In genomic region chr17:79834575-79835469, GRCh38 we compare ENCODE assay signal across 8 cellular contexts. TPM values are rescaled to one million over a fixed set of nuclear protein-coding genes. Genes with fewer than 3 reads are reported as not detected.
DNase-seq lines count a peak whose midpoint lies in the region; ATAC-seq and TF ChIP-seq lines count a peak whose summit lies in the region.

No MANE protein-coding gene starts in this region.

- H3K36me3 Mint-ChIP-seq in HFFc6 (ENCODE audit: low read depth): peaks cover 9% of the 10 kb centered on the region
- H3K36me3 Mint-ChIP-seq in activated naive CD8-positive, alpha-beta T cell treated with anti-CD3 and anti-CD28 coated beads, Interleukin-2, amount 50 U/mL, for 24 hours (ENCODE audit: low read depth): peaks cover 6% of the 10 kb centered on the region

- H3K27me3 ChIP-seq in BLaER1: peaks cover 3% of the 10 kb centered on the region
- H3K27me3 ChIP-seq in lower lobe of right lung (ENCODE audit: low read depth): peaks cover 3% of the 10 kb centered on the region

- H3K4me3 Mint-ChIP-seq in HFFc6: no peak overlapping the region
- no peak overlapping the region for H3K4me3 Mint-ChIP-seq in activated naive CD8-positive, alpha-beta T cell treated with anti-CD3 and anti-CD28 coated beads, Interleukin-2, amount 50 U/mL, for 24 hours

- H3K4me1 ChIP-seq in BLaER1 (peaks cover 70% of the 10 kb centered on the region), lower lobe of right lung (peaks cover 65% of the 10 kb centered on the region)

- ATAC-seq in activated naive CD8-positive, alpha-beta T cell treated with anti-CD3 and anti-CD28 coated beads, Interleukin-2, amount 50 U/mL, for 24 hours: no peak
- ATAC-seq in lower lobe of right lung (no peak), GM21515 (IDR thresholded peaks at IDR 0.05; ENCODE audit: unreplicated experiment) (no peak), HG03442 (IDR thresholded peaks at IDR 0.05; ENCODE audit: unreplicated experiment) (no peak), esophagus mucosa (no peak)

- H3K9me3 ChIP-seq in BLaER1: no peaks in the 10 kb centered on the region
- H3K9me3 ChIP-seq in lower lobe of right lung: no peaks in the 10 kb centered on the region

- H3K9me3 Mint-ChIP-seq in HFFc6: no peaks in the 10 kb centered on the region
- no peaks in the 10 kb centered on the region for H3K9me3 Mint-ChIP-seq in activated naive CD8-positive, alpha-beta T cell treated with anti-CD3 and anti-CD28 coated beads, Interleukin-2, amount 50 U/mL, for 24 hours

- peaks cover 27% of the 10 kb centered on the region for H3K36me3 ChIP-seq in BLaER1
- H3K36me3 ChIP-seq in lower lobe of right lung: peaks cover 22% of the 10 kb centered on the region

- H3K27ac ChIP-seq in BLaER1 (0 out of 2 replicates have a peak overlapping the region, but pooled peaks have one; percentile 92), lower lobe of right lung (no peak overlapping the region)

- peaks cover 87% of the 10 kb centered on the region for H4K20me1 ChIP-seq in BLaER1

- H3K4me2 ChIP-seq in BLaER1: peak overlapping the region; percentile 100

- TF ChIP-seq CTCF in HFFc6 (IDR thresholded peaks at IDR 0.05) (peak; percentile 88), lower lobe of right lung (IDR thresholded peaks at IDR 0.05) (peak; percentile 70)

- DNase-seq in HFFc6 (no peak), lower lobe of right lung (peak; percentile 50), NCI-H446 (lab: John Stamatoyannopoulos, UW) (no peak)
- peak; percentile 70 for DNase-seq in activated naive CD8-positive, alpha-beta T cell treated with anti-CD3 and anti-CD28 coated beads, Interleukin-2, amount 50 U/mL, for 24 hours

- H3K4me3 ChIP-seq in BLaER1 (no peak overlapping the region), lower lobe of right lung (no peak overlapping the region)

- H3K9ac ChIP-seq in BLaER1: no peak overlapping the region

- H3K27ac Mint-ChIP-seq in HFFc6: no peak overlapping the region
- H3K27ac Mint-ChIP-seq in activated naive CD8-positive, alpha-beta T cell treated with anti-CD3 and anti-CD28 coated beads, Interleukin-2, amount 50 U/mL, for 24 hours: no peak overlapping the region

- intact Hi-C loops in lower lobe of right lung (cut with DNase I): no loop called here

- peaks cover 6% of the 10 kb centered on the region for H3K27me3 Mint-ChIP-seq in HFFc6 (ENCODE audit: insufficient read depth)
- H3K27me3 Mint-ChIP-seq in activated naive CD8-positive, alpha-beta T cell treated with anti-CD3 and anti-CD28 coated beads, Interleukin-2, amount 50 U/mL, for 24 hours: peaks cover under 1% of the 10 kb centered on the region

- H3K4me1 Mint-ChIP-seq in HFFc6 (ENCODE audit: low read depth): peaks cover 5% of the 10 kb centered on the region; the same call in 1 of the 2 replicates
- H3K4me1 Mint-ChIP-seq in activated naive CD8-positive, alpha-beta T cell treated with anti-CD3 and anti-CD28 coated beads, Interleukin-2, amount 50 U/mL, for 24 hours: peaks cover 35% of the 10 kb centered on the region

RNA-seq across cellular contexts. Expression of gene CBX4, which starts 4.4 kb away (rescaled TPM):
- 10 to 100 TPM; 18.2 to 20.2 (median 19.3) TPM for total RNA-seq in HFFc6 (2021; fragmentation: NEBNext Ultra II Directional; extraction: Animal tissue kit (Norgen Biotek cat#: 25700))
- total RNA-seq in lower lobe of right lung: 20.6 TPM
- 25.2 TPM for total RNA-seq in esophagus mucosa

RNA-seq across cellular contexts. Expression of gene CBX8, which starts 37.9 kb away (rescaled TPM):
- total RNA-seq in HFFc6 (2021; fragmentation: NEBNext Ultra II Directional; extraction: Animal tissue kit (Norgen Biotek cat#: 25700)): 10 to 100 TPM in 1 of 6 experiments, 1 to 10 TPM in 5; 6.0 to 10.6 (median 8.1) TPM
- total RNA-seq in lower lobe of right lung (5.8 TPM), esophagus mucosa (3.8 TPM)

RNA-seq across cellular contexts. Expression of gene CBX2, which starts 56.9 kb away (rescaled TPM):
- total RNA-seq in HFFc6 (2021; fragmentation: NEBNext Ultra II Directional; extraction: Animal tissue kit (Norgen Biotek cat#: 25700)): 1 to 10 TPM in 5 of 6 experiments, under 1 TPM in 1; 0.75 to 2.0 (median 1.4) TPM
- total RNA-seq in lower lobe of right lung (3.9 TPM), esophagus mucosa (3.8 TPM)

Comparison
In these comparisons a context has a peak if more than half of its experiments do, and no peak if none do; other contexts are left out.
1. DNase-seq: peak in activated naive CD8-positive, alpha-beta T cell treated with anti-CD3 and anti-CD28 coated beads, Interleukin-2, amount 50 U/mL, for 24 hours (single experiment) and lower lobe of right lung (single experiment); none in HFFc6 (single experiment) and NCI-H446 (0 of 2).